ENCODE assay signal across 18 cellular contexts in the genomic region with DNA sequence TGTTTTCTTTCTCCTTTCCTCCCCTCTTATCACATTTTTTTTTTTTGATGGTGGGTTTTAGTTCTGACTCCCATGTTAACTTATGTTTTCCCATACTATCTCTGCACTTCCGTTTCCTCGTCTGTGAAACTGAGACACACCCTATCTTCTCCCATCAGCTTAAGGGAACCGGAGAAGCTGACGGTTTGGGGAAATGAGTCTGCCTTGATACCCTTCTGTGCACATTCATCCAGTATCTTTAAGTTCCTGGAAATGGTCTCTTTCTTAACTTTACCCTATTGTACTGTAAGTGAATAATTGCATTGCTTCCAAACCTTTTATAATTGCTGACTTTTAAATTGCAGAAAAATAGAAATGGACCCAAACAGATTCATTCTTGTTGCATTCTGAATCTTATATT. TPM values are rescaled to one million over a fixed set of nuclear protein-coding genes. Genes with fewer than 3 reads are reported as not detected.
"Had no signal": no experiment of that assay in that cellular context is flagged by ENCODE, and none has a peak within 500 bp of the region (broad histone marks: within the 10 kb centered on the region; RNA-seq: fewer than 3 reads in every experiment).

No MANE protein-coding gene starts in this region.

- H3K27me3 ChIP-seq: foreskin keratinocyte, ovary, upper lobe of left lung had no signal

- ATAC-seq: activated CD8-positive, alpha-beta T cell treated with anti-CD3 and anti-CD28 coated beads, Interleukin-2, amount 10 ng/mL, durations not matched to agents 7 days and 5 days; activated naive CD4-positive, alpha-beta T cell treated with anti-CD3 and anti-CD28 coated beads, Interleukin-2, amount 50 U/mL, for 72 hours; activated T-helper 17 cell treated with anti-CD3 and anti-CD28 coated beads, Interleukin-2, amount 50 U/mL, for 72 hours; foreskin keratinocyte; natural killer cell treated with Interleukin-12 subunit alpha and Interleukin-12 subunit beta and Interleukin-15 and Interleukin-18, amount 100 ng/mL, for 72 hours; stimulated activated naive CD8-positive, alpha-beta T cell treated with anti-CD3 and anti-CD28 coated beads, Interleukin-15, Interleukin-2, amounts not matched to agents 100 U/mL and 50 U/mL, for 24 hours had no signal

- DNase-seq: activated CD4-positive, alpha-beta T cell treated with anti-CD3 and anti-CD28 coated beads for 1 hour; activated CD4-positive, alpha-beta T cell treated with anti-CD3 and anti-CD28 coated beads, Interleukin-2, amount 50 U/mL, for 1 hour; activated T-cell treated with anti-CD3 and anti-CD28 coated beads, Interleukin-2, amount 50 U/mL, for 24 hours; aorta; effector CD8-positive, alpha-beta T cell; foreskin keratinocyte; kidney; ovary; upper lobe of left lung had no signal

- H3K4me3 ChIP-seq: ovary, prostate gland, upper lobe of left lung had no signal

- H3K4me1 ChIP-seq: prostate gland had no signal

- H3K9me3 Mint-ChIP-seq: activated naive CD4-positive, alpha-beta T cell treated with anti-CD3 and anti-CD28 coated beads, Interleukin-2, amount 50 U/mL, for 72 hours; activated T-cell treated with anti-CD3 and anti-CD28 coated beads, Interleukin-2, amount 50 U/mL, for 24 hours; activated T-helper 17 cell treated with anti-CD3 and anti-CD28 coated beads, Interleukin-2, amount 50 U/mL, for 72 hours; brain; natural killer cell treated with Interleukin-12 subunit alpha and Interleukin-12 subunit beta and Interleukin-15 and Interleukin-18, amount 100 ng/mL, for 72 hours; T-helper 1 cell treated with Interleukin-12 subunit alpha and Interleukin-12 subunit beta and Interleukin-4 antibody, amounts not matched to agents 30 μg/mL and 1 μg/mL, for 36 hours had no signal

- H3K9me3 ChIP-seq: neutrophil, ovary, prostate gland, upper lobe of left lung had no signal

- H3K36me3 ChIP-seq: neutrophil, ovary, prostate gland, upper lobe of left lung had no signal

- H3K27ac ChIP-seq: foreskin keratinocyte, neutrophil, ovary, prostate gland had no signal

- H3K27ac Mint-ChIP-seq: activated CD8-positive, alpha-beta T cell treated with anti-CD3 and anti-CD28 coated beads, Interleukin-2, amount 10 ng/mL, durations not matched to agents 7 days and 5 days; activated naive CD4-positive, alpha-beta T cell treated with anti-CD3 and anti-CD28 coated beads, Interleukin-2, amount 50 U/mL, for 72 hours; activated T-cell treated with anti-CD3 and anti-CD28 coated beads, Interleukin-2, amount 50 U/mL, for 24 hours; activated T-helper 17 cell treated with anti-CD3 and anti-CD28 coated beads, Interleukin-2, amount 50 U/mL, for 72 hours; natural killer cell treated with Interleukin-12 subunit alpha and Interleukin-12 subunit beta and Interleukin-15 and Interleukin-18, amount 100 ng/mL, for 72 hours; T-helper 1 cell treated with Interleukin-12 subunit alpha and Interleukin-12 subunit beta and Interleukin-4 antibody, amounts not matched to agents 30 μg/mL and 1 μg/mL, for 36 hours had no signal

- H3K4me1 Mint-ChIP-seq: activated T-helper 17 cell treated with anti-CD3 and anti-CD28 coated beads, Interleukin-2, amount 50 U/mL, for 72 hours had no signal

- H3K36me3 Mint-ChIP-seq: activated naive CD4-positive, alpha-beta T cell treated with anti-CD3 and anti-CD28 coated beads, Interleukin-2, amount 50 U/mL, for 72 hours; brain; natural killer cell treated with Interleukin-12 subunit alpha and Interleukin-12 subunit beta and Interleukin-15 and Interleukin-18, amount 100 ng/mL, for 72 hours had no signal

- H3K4me3 Mint-ChIP-seq: activated CD8-positive, alpha-beta T cell treated with anti-CD3 and anti-CD28 coated beads, Interleukin-2, amount 10 ng/mL, durations not matched to agents 7 days and 5 days; activated T-cell treated with anti-CD3 and anti-CD28 coated beads, Interleukin-2, amount 50 U/mL, for 24 hours; activated T-helper 17 cell treated with anti-CD3 and anti-CD28 coated beads, Interleukin-2, amount 50 U/mL, for 72 hours; brain; natural killer cell treated with Interleukin-12 subunit alpha and Interleukin-12 subunit beta and Interleukin-15 and Interleukin-18, amount 100 ng/mL, for 72 hours; T-helper 1 cell treated with Interleukin-12 subunit alpha and Interleukin-12 subunit beta and Interleukin-4 antibody, amounts not matched to agents 30 μg/mL and 1 μg/mL, for 36 hours had no signal

RNA-seq across cellular contexts. Expression of a gene that starts 26.2 kb away (rescaled TPM):
- total RNA-seq: activated CD8-positive, alpha-beta T cell treated with anti-CD3 and anti-CD28 coated beads, Interleukin-2, amount 10 ng/mL, durations not matched to agents 7 days and 5 days; activated naive CD4-positive, alpha-beta T cell treated with anti-CD3 and anti-CD28 coated beads, Interleukin-2, amount 50 U/mL, for 72 hours; foreskin keratinocyte; natural killer cell treated with Interleukin-12 subunit alpha and Interleukin-12 subunit beta and Interleukin-15 and Interleukin-18, amount 100 ng/mL, for 72 hours had no signal
